In the genomic region with DNA sequence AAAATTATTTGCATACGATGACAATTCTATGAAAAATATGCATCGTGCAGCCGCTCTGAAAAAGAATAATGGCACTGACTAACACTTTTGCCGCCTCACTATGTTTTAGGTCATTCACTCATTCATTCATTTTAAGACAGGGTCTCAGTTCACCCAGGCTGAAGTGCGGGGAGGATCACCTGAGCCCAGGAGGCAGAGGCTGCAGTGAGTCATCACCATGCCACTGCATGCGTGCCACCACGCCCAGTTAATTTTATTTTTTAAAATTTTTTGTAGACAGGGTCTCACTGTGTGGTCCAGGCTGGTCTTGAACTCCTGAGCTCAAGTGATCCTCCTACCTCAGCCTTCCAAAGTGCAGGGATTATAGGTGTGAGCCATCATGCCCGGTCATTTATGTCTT, we compare ENCODE assay signal across 1 cellular context.
TF ChIP-seq lines count a peak whose summit lies in the region.

No MANE protein-coding gene starts in this region.

TF ChIP-seq in HCT116, 20 proteins besides CTCF, POLR2A, EP300 and RAD21 (continued from another document):
- TF ChIP-seq, protein P1, sequence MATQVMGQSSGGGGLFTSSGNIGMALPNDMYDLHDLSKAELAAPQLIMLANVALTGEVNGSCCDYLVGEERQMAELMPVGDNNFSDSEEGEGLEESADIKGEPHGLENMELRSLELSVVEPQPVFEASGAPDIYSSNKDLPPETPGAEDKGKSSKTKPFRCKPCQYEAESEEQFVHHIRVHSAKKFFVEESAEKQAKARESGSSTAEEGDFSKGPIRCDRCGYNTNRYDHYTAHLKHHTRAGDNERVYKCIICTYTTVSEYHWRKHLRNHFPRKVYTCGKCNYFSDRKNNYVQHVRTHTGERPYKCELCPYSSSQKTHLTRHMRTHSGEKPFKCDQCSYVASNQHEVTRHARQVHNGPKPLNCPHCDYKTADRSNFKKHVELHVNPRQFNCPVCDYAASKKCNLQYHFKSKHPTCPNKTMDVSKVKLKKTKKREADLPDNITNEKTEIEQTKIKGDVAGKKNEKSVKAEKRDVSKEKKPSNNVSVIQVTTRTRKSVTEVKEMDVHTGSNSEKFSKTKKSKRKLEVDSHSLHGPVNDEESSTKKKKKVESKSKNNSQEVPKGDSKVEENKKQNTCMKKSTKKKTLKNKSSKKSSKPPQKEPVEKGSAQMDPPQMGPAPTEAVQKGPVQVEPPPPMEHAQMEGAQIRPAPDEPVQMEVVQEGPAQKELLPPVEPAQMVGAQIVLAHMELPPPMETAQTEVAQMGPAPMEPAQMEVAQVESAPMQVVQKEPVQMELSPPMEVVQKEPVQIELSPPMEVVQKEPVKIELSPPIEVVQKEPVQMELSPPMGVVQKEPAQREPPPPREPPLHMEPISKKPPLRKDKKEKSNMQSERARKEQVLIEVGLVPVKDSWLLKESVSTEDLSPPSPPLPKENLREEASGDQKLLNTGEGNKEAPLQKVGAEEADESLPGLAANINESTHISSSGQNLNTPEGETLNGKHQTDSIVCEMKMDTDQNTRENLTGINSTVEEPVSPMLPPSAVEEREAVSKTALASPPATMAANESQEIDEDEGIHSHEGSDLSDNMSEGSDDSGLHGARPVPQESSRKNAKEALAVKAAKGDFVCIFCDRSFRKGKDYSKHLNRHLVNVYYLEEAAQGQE (IDR thresholded peaks at IDR 0.05; ENCODE audit: low read depth) = no peak
- TF ChIP-seq EZH2 (IDR thresholded peaks at IDR 0.05) (no peak), FOSL1 (IDR thresholded peaks at IDR 0.05; ENCODE audit: low read depth) (peak; percentile 58)
